11 cellular contexts compared by ENCODE assay signal in the genomic region with DNA sequence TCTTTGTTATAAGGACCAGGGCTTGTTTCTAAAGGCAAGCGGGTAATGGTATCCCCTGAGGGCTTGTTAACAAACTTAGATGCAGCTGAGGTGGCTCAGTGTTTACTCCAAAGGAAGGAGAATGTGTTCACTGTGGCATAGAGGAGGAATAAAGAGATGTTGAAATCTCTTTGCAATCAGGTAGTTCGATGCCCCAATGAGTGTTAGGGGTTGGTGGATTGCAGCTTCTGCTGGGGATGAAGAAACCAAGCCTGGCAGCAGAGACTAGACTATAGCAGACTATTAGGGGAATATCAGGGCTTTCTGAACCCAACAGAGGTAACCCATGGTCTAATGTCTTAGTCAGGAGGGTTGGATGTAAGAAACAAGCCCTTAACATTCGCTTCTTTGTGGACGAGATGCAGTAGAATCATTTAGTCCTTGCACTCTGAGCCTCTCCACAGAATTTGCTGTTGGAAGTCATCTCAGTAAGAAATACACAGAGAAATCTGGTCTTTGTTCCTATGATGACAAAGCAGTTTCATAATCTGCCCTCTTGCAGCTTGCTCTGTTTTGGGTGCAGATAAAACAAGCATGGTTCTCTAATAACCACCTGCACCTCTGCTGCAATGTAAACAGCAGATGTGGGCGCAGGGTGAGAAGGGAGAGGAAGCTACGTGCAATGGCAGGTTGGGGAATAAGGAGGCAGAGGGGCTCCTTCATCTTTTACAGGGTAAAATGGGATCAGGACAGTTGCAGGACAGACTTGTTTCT.
A peak's percentile ranks its signal among the peaks of the same experiment; 100 is the strongest.
DNase-seq lines count a peak whose midpoint lies in the region; ATAC-seq and TF ChIP-seq lines count a peak whose summit lies in the region.
"Had no signal": no experiment of that assay in that cellular context is flagged by ENCODE, and none has a peak within 500 bp of the region (broad histone marks: within the 10 kb centered on the region; RNA-seq: fewer than 3 reads in every experiment).

No MANE protein-coding gene starts in this region.

- no TSS peak for BruUV-seq in IMR-90 (replicated peaks; lab: Mats Ljungman, UMichigan)

- H3K56ac ChIP-seq in IMR-90 (ENCODE audit: extremely low read depth, insufficient read depth, low read length), result no peak overlapping the region

- H3K9ac ChIP-seq in IMR-90 (ENCODE audit: low read depth, low read length) (no peak overlapping the region), liver (ENCODE audit: low read depth in 1 of 2, low read length in 2 of 2) (no peak overlapping the region)

- 0 out of 2 replicates have a peak overlapping the region, but pooled peaks have one; percentile 12 for H4K5ac ChIP-seq in IMR-90 (ENCODE audit: low read depth, low read length)

- no peak for TF ChIP-seq POLR2A in IMR-90 (IDR thresholded peaks at IDR 0.05; ENCODE audit: low read depth, low read length)

- no peak overlapping the region for H3K4ac ChIP-seq in IMR-90 (ENCODE audit: low read depth, low read length)

- dilution Hi-C loops in IMR-90 (cut with HindIII; ENCODE audit: low sequenced_read_pairs, unreplicated experiment), result no loop called here

- H3K23ac ChIP-seq in IMR-90 (ENCODE audit: low read depth, low read length), result 0 out of 2 replicates have a peak overlapping the region, but pooled peaks have one; percentile 32

- peak overlapping the region; percentile 37; the same call in 1 of the 2 replicates for H3K27ac ChIP-seq in IMR-90 (ENCODE audit: insufficient read depth, low read length)
- H3K27ac ChIP-seq in liver (ENCODE audit: low read depth in 1 of 2, low read length in 2 of 2), result no peak overlapping the region
- H3K27ac ChIP-seq: ascending aorta, uterus had no signal

- H3K4me2 ChIP-seq in IMR-90 (ENCODE audit: low read depth, low read length), result no peak overlapping the region

- H3K4me3 ChIP-seq in IMR-90 (ENCODE audit: insufficient read depth, low read depth, low read length) (no peak overlapping the region), liver (ENCODE audit: low read depth in 1 of 3, low read length in 3 of 3) (no peak overlapping the region)
- H3K4me3 ChIP-seq: ascending aorta, uterus had no signal

- TF ChIP-seq RAD21 in IMR-90 (IDR thresholded peaks at IDR 0.05; ENCODE audit: low read length), result no peak
- TF ChIP-seq RAD21 in liver (IDR thresholded peaks at IDR 0.05), result no peak

- H4K20me1 ChIP-seq in IMR-90 (ENCODE audit: insufficient read depth, low read length), result no peaks in the 10 kb centered on the region

- no peak overlapping the region for H2BK15ac ChIP-seq in IMR-90 (ENCODE audit: low read depth, low read length)

- H2AK5ac ChIP-seq in IMR-90 (ENCODE audit: low read depth, low read length), result no peak overlapping the region

- H3K36me3 ChIP-seq in IMR-90 (ENCODE audit: control insufficient read depth, insufficient read depth, low read length), result peaks cover 6% of the 10 kb centered on the region
- peaks cover 1 to 24% (median 14%) of the 10 kb centered on the region in 4 donors for H3K36me3 ChIP-seq in liver (ENCODE audit: control insufficient read depth in 4 of 4, insufficient read depth in 3 of 4, low read depth in 1 of 4, low read length in 3 of 4)

- no peak for TF ChIP-seq CTCF in IMR-90 (conservative IDR thresholded peaks at IDR 0.05; ENCODE audit: low read depth, low read length)
- no peak for TF ChIP-seq CTCF in liver (IDR thresholded peaks at IDR 0.05; ENCODE audit: low read depth, low read length, missing input control)

- in situ Hi-C loops in IMR-90 (cut with MboI; ENCODE audit: low sequenced_read_pairs), result no loop called here

- ATAC-seq in IMR-90 (ENCODE audit: low read depth) (peak; percentile 53), HG03095 (IDR thresholded peaks at IDR 0.05; ENCODE audit: unreplicated experiment) (no peak)
- ATAC-seq: sciatic nerve had no signal

- intact Hi-C loops in IMR-90 (cut with micrococcal nuclease), result no loop called here

- no peak overlapping the region for H2BK120ac ChIP-seq in IMR-90 (ENCODE audit: low read depth, low read length)

- H2BK20ac ChIP-seq in IMR-90 (ENCODE audit: low read depth, low read length), result no peak overlapping the region

- H3K4me1 ChIP-seq in IMR-90 (ENCODE audit: control insufficient read depth, insufficient read depth, low read length) (peaks cover 8% of the 10 kb centered on the region), liver (ENCODE audit: control insufficient read depth in 4 of 4, insufficient read depth in 4 of 4, low read length in 3 of 4) (peaks cover 3 to 7% (median 5%) of the 10 kb centered on the region in 4 donors)
- H3K4me1 ChIP-seq: ascending aorta, uterus had no signal

- CTCF ChIA-PET in IMR-90 (lab: Yijun Ruan, JAX), result interaction anchor here (0.6 kb wide), 1 partner anchor 13 kb away, joined by 3 read pairs; no protein-coding TSS in a partner anchor

- 100% methylated on average over 3 of the region's 6 CpGs; no CpG with 5 or more reads in 1 of the 2 experiments for WGBS in IMR-90 (ENCODE audit: extremely low coverage in 2 of 2, insufficient read length in 1 of 2), 2 experiments
- 62% methylated on average over 6 of the region's 6 CpGs for WGBS in liver

- DNase-seq in COR-L47 (lab: John Stamatoyannopoulos, UW), result peak; percentile 73
- DNase-seq in IMR-90, result peak; percentile 31
- peak; percentile 67 to 79 for DNase-seq in SHP77 (lab: John Stamatoyannopoulos, UW)
- no peak for DNase-seq in stimulated activated CD4-positive, alpha-beta T cell treated with anti-CD3 and anti-CD28 coated beads, Interleukin-1b, Interleukin-23, amount 100 ng/mL, for 48 hours
- DNase-seq in HCEC 1CT, result no peak
- DNase-seq: NCI-H446 treated with DMSO at 0.1 percent for 48 hours, uterus had no signal

- H3K9me1 ChIP-seq in IMR-90 (ENCODE audit: insufficient read depth, low read length), result peaks cover 13% of the 10 kb centered on the region

- H3K27me3 ChIP-seq in IMR-90 (ENCODE audit: control insufficient read depth, insufficient read depth, low read length) (no peaks in the 10 kb centered on the region), liver (ENCODE audit: control insufficient read depth in 4 of 4, insufficient read depth in 4 of 4, low read length in 3 of 4) (no peaks in the 10 kb centered on the region)
- H3K27me3 ChIP-seq: ascending aorta, uterus had no signal

- H3K18ac ChIP-seq in IMR-90 (ENCODE audit: low read depth, low read length), result peak overlapping the region; percentile 30; the same call in 1 of the 2 replicates

- H3K79me1 ChIP-seq in IMR-90 (ENCODE audit: low read depth in 1 of 2, low read length in 2 of 2), result no peaks in the 10 kb centered on the region

- H3K9me3 ChIP-seq in IMR-90 (ENCODE audit: control insufficient read depth, insufficient read depth, low read length) (no peaks in the 10 kb centered on the region), liver (ENCODE audit: control insufficient read depth in 4 of 4, low read length in 3 of 4) (no peaks in the 10 kb centered on the region)
- H3K9me3 ChIP-seq: ascending aorta, uterus had no signal

- peak overlapping the region in 1 of 2 experiments; percentile 5; a peak in 1 of 4 replicates for H4K8ac ChIP-seq in IMR-90 (ENCODE audit: low read depth in 2 of 2, low read length in 2 of 2)

- H4K91ac ChIP-seq in IMR-90 (ENCODE audit: insufficient read depth, low read depth, low read length), result no peak overlapping the region

- H2BK5ac ChIP-seq in IMR-90 (ENCODE audit: low read depth, low read length, poor library complexity, severe bottlenecking), result no peak overlapping the region

- H2AFZ ChIP-seq in IMR-90 (replicated peaks; ENCODE audit: low read length, poor library complexity), result no peak overlapping the region

- POLR2A ChIA-PET in IMR-90 (lab: Charles Lee; ENCODE audit: unreplicated experiment), result no interaction called here

- H2AK9ac ChIP-seq in IMR-90 (replicated peaks; ENCODE audit: low read depth, low read length, poor library complexity), result no peak overlapping the region

- H3K14ac ChIP-seq in IMR-90 (replicated peaks; ENCODE audit: low read depth, low read length), result 0 out of 2 replicates have a peak overlapping the region, but pooled peaks have one; percentile 53

TF ChIP-seq in IMR-90, 13 proteins besides CTCF, POLR2A, EP300 and RAD21 (continues in another document):
- TF ChIP-seq CHD1 (IDR thresholded peaks at IDR 0.05; ENCODE audit: low read depth, low read length) (no peak), RCOR1 (IDR thresholded peaks at IDR 0.05; ENCODE audit: insufficient replicate concordance, low read length) (no peak), MAZ (IDR thresholded peaks at IDR 0.05; ENCODE audit: borderline replicate concordance, low read depth, low read length) (no peak), MXI1 (IDR thresholded peaks at IDR 0.05; ENCODE audit: borderline replicate concordance, low read depth, low read length) (no peak), RFX5 (IDR thresholded peaks at IDR 0.05; ENCODE audit: low read depth, low read length) (no peak), SMC3 (IDR thresholded peaks at IDR 0.05; ENCODE audit: low read depth, low read length) (no peak), NFE2L2 (IDR thresholded peaks at IDR 0.05; ENCODE audit: low read depth, low read length) (no peak)
- TF ChIP-seq, protein P1, sequence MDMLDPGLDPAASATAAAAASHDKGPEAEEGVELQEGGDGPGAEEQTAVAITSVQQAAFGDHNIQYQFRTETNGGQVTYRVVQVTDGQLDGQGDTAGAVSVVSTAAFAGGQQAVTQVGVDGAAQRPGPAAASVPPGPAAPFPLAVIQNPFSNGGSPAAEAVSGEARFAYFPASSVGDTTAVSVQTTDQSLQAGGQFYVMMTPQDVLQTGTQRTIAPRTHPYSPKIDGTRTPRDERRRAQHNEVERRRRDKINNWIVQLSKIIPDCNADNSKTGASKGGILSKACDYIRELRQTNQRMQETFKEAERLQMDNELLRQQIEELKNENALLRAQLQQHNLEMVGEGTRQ (IDR thresholded peaks at IDR 0.05; ENCODE audit: low read depth, low read length), result no peak

TF ChIP-seq in liver, 16 proteins besides CTCF, POLR2A, EP300 and RAD21 (continues in another document):
- peak; percentile 60 to 80 for TF ChIP-seq HNF4A (conservative IDR thresholded peaks at IDR 0.05)
- peak in 1 of 2 donors; percentile 51 for TF ChIP-seq RXRA (IDR thresholded peaks at IDR 0.05)
- no peak for TF ChIP-seq NR2F2 (IDR thresholded peaks at IDR 0.05)
- peak; percentile 43 for TF ChIP-seq YY1 (IDR thresholded peaks at IDR 0.05)
- TF ChIP-seq, protein P2, sequence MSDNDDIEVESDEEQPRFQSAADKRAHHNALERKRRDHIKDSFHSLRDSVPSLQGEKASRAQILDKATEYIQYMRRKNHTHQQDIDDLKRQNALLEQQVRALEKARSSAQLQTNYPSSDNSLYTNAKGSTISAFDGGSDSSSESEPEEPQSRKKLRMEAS (IDR thresholded peaks at IDR 0.05), result no peak
- no peak for TF ChIP-seq EGR1 (IDR thresholded peaks at IDR 0.05; ENCODE audit: low read depth in 2 of 2)

Comparison
In these comparisons a context has a peak if more than half of its experiments do, and no peak if none do; other contexts are left out.
1. DNase-seq: peak in COR-L47 (single experiment), IMR-90 (single experiment) and SHP77 (2 of 2); none in stimulated activated CD4-positive, alpha-beta T cell treated with anti-CD3 and anti-CD28 coated beads, Interleukin-1b, Interleukin-23, amount 100 ng/mL, for 48 hours (single experiment) and HCEC 1CT (single experiment).